ENCODE assay signal across 18 cellular contexts in genomic region chr6:158109744-158110143, GRCh38. TPM values are rescaled to one million over a fixed set of nuclear protein-coding genes. Genes with fewer than 3 reads are reported as not detected.
DNase-seq lines count a peak whose midpoint lies in the region; ATAC-seq and TF ChIP-seq lines count a peak whose summit lies in the region.
"Had no signal": no experiment of that assay in that cellular context is flagged by ENCODE, and none has a peak within 500 bp of the region (broad histone marks: within the 10 kb centered on the region; RNA-seq: fewer than 3 reads in every experiment).

No MANE protein-coding gene starts in this region.

- H3K27me3 ChIP-seq in stomach, result no peaks in the 10 kb centered on the region

- no peak for ATAC-seq in activated CD8-positive, alpha-beta T cell treated with anti-CD3 and anti-CD28 coated beads for 36 hours
- ATAC-seq in activated CD8-positive, alpha-beta T cell treated with anti-CD3 and anti-CD28 coated beads, Interleukin-2, amount 10 ng/mL, durations not matched to agents 7 days and 5 days, result no peak
- ATAC-seq in HG02759 (IDR thresholded peaks at IDR 0.05; ENCODE audit: unreplicated experiment), result no peak

- no peaks in the 10 kb centered on the region for H3K9me3 Mint-ChIP-seq in activated CD8-positive, alpha-beta T cell treated with anti-CD3 and anti-CD28 coated beads for 36 hours
- H3K9me3 Mint-ChIP-seq in activated CD8-positive, alpha-beta T cell treated with anti-CD3 and anti-CD28 coated beads, Interleukin-2, amount 10 ng/mL, durations not matched to agents 7 days and 5 days (ENCODE audit: insufficient read depth), result no peaks in the 10 kb centered on the region
- H3K9me3 Mint-ChIP-seq in activated T-helper 2 cell treated with anti-CD3 and anti-CD28 coated beads, Interferon-gamma antibody, Interleukin-2, Interleukin-4, amounts not matched to agents 10 μg/mL and 5 μg/mL and 100 μg/mL, durations not matched to agents 14 hours and 24 hours and 36 hours, result no peaks in the 10 kb centered on the region
- H3K9me3 Mint-ChIP-seq: H9 had no signal

- H3K4me3 Mint-ChIP-seq in activated CD8-positive, alpha-beta T cell treated with anti-CD3 and anti-CD28 coated beads for 36 hours, result no peak overlapping the region
- no peak overlapping the region for H3K4me3 Mint-ChIP-seq in activated CD8-positive, alpha-beta T cell treated with anti-CD3 and anti-CD28 coated beads, Interleukin-2, amount 10 ng/mL, durations not matched to agents 7 days and 5 days
- H3K4me3 Mint-ChIP-seq in activated T-helper 2 cell treated with anti-CD3 and anti-CD28 coated beads, Interferon-gamma antibody, Interleukin-2, Interleukin-4, amounts not matched to agents 10 μg/mL and 5 μg/mL and 100 μg/mL, durations not matched to agents 14 hours and 24 hours and 36 hours (ENCODE audit: low read depth), result no peak overlapping the region
- H3K4me3 Mint-ChIP-seq: H9 had no signal

- H3K4me3 ChIP-seq in fibroblast of pulmonary artery (replicated peaks; ENCODE audit: low read depth, low read length) (no peak overlapping the region), stomach (no peak overlapping the region)

- H3K4me1 ChIP-seq in stomach, result no peaks in the 10 kb centered on the region

- TF ChIP-seq EP300 in stomach (IDR thresholded peaks at IDR 0.05), result no peak

- CTCF ChIA-PET in activated CD8-positive, alpha-beta T cell treated with anti-CD3 and anti-CD28 coated beads for 36 hours (lab: Charles Lee), result interaction anchor here (0.9 kb wide), 1 partner anchor 236 kb away, joined by 3 read pairs; no protein-coding TSS in a partner anchor
- CTCF ChIA-PET in activated CD8-positive, alpha-beta T cell treated with anti-CD3 and anti-CD28 coated beads, Interleukin-2, amount 10 ng/mL, durations not matched to agents 7 days and 5 days (lab: Charles Lee), result interaction anchor here (1.4 kb wide), 1 partner anchor 84 kb away, joined by 3 read pairs; no protein-coding TSS in a partner anchor

- 71 to 99% (median 94%) methylated on average over 2 of the region's 2 CpGs for WGBS in stomach, 5 donors

- no peak for TF ChIP-seq POLR2A in stomach (IDR thresholded peaks at IDR 0.05)

- TF ChIP-seq CTCF in activated CD8-positive, alpha-beta T cell treated with anti-CD3 and anti-CD28 coated beads for 36 hours (IDR thresholded peaks at IDR 0.05), result no peak
- TF ChIP-seq CTCF in fibroblast of pulmonary artery (IDR thresholded peaks at IDR 0.05; ENCODE audit: low read length, missing control alignments) (no peak), stomach (IDR thresholded peaks at IDR 0.05) (no peak)

- H3K36me3 Mint-ChIP-seq in activated CD8-positive, alpha-beta T cell treated with anti-CD3 and anti-CD28 coated beads for 36 hours (ENCODE audit: low read depth), result peaks cover 16% of the 10 kb centered on the region
- H3K36me3 Mint-ChIP-seq in activated CD8-positive, alpha-beta T cell treated with anti-CD3 and anti-CD28 coated beads, Interleukin-2, amount 10 ng/mL, durations not matched to agents 7 days and 5 days (ENCODE audit: low read depth), result peaks cover 17% of the 10 kb centered on the region
- peaks cover 24% of the 10 kb centered on the region for H3K36me3 Mint-ChIP-seq in activated T-helper 2 cell treated with anti-CD3 and anti-CD28 coated beads, Interferon-gamma antibody, Interleukin-2, Interleukin-4, amounts not matched to agents 10 μg/mL and 5 μg/mL and 100 μg/mL, durations not matched to agents 14 hours and 24 hours and 36 hours (ENCODE audit: low read depth)

- no peaks in the 10 kb centered on the region for H3K27me3 Mint-ChIP-seq in activated CD8-positive, alpha-beta T cell treated with anti-CD3 and anti-CD28 coated beads for 36 hours
- H3K27me3 Mint-ChIP-seq in activated CD8-positive, alpha-beta T cell treated with anti-CD3 and anti-CD28 coated beads, Interleukin-2, amount 10 ng/mL, durations not matched to agents 7 days and 5 days (ENCODE audit: low read depth), result no peaks in the 10 kb centered on the region
- H3K27me3 Mint-ChIP-seq in activated T-helper 2 cell treated with anti-CD3 and anti-CD28 coated beads, Interferon-gamma antibody, Interleukin-2, Interleukin-4, amounts not matched to agents 10 μg/mL and 5 μg/mL and 100 μg/mL, durations not matched to agents 14 hours and 24 hours and 36 hours (ENCODE audit: low read depth), result no peaks in the 10 kb centered on the region

- peaks cover 0 to 63% (median 53%) of the 10 kb centered on the region in 4 donors for H3K36me3 ChIP-seq in stomach

- POLR2A ChIA-PET in activated CD8-positive, alpha-beta T cell treated with anti-CD3 and anti-CD28 coated beads for 36 hours (lab: Charles Lee), result no interaction called here
- POLR2A ChIA-PET in activated CD8-positive, alpha-beta T cell treated with anti-CD3 and anti-CD28 coated beads, Interleukin-2, amount 10 ng/mL, durations not matched to agents 7 days and 5 days (lab: Charles Lee), result no interaction called here

- no peaks in the 10 kb centered on the region for H3K4me1 Mint-ChIP-seq in activated CD8-positive, alpha-beta T cell treated with anti-CD3 and anti-CD28 coated beads for 36 hours (ENCODE audit: low read depth)
- H3K4me1 Mint-ChIP-seq in activated CD8-positive, alpha-beta T cell treated with anti-CD3 and anti-CD28 coated beads, Interleukin-2, amount 10 ng/mL, durations not matched to agents 7 days and 5 days (ENCODE audit: low read depth), result no peaks in the 10 kb centered on the region
- peaks cover 4% of the 10 kb centered on the region for H3K4me1 Mint-ChIP-seq in activated T-helper 2 cell treated with anti-CD3 and anti-CD28 coated beads, Interferon-gamma antibody, Interleukin-2, Interleukin-4, amounts not matched to agents 10 μg/mL and 5 μg/mL and 100 μg/mL, durations not matched to agents 14 hours and 24 hours and 36 hours (ENCODE audit: low read depth)
- H3K4me1 Mint-ChIP-seq: H9 had no signal

- H3K9me3 ChIP-seq in stomach, result no peaks in the 10 kb centered on the region

- no peak for DNase-seq in activated CD8-positive, alpha-beta T cell treated with anti-CD3 and anti-CD28 coated beads for 36 hours
- DNase-seq in activated CD8-positive, alpha-beta T cell treated with anti-CD3 and anti-CD28 coated beads, Interleukin-2, amount 10 ng/mL, durations not matched to agents 7 days and 5 days, result no peak
- peak; percentile 79 for DNase-seq in OCI-M1 (lab: John Stamatoyannopoulos, UW)
- peak; percentile 12 for DNase-seq in fibroblast of pulmonary artery (ENCODE audit: low read depth)
- DNase-seq in activated T-helper 2 cell treated with anti-CD3 and anti-CD28 coated beads, Interferon-gamma antibody, Interleukin-2, Interleukin-4, amounts not matched to agents 10 μg/mL and 5 μg/mL and 100 μg/mL, durations not matched to agents 14 hours and 24 hours and 36 hours (ENCODE audit: low spot score), result no peak
- no peak for DNase-seq in stomach
- DNase-seq in DMS153 (lab: John Stamatoyannopoulos, UW), result no peak
- DNase-seq: 8988T, COR-L47, DMS53, H9, NCI-H1105, NCI-H1930, NCI-H2171, NCI-H774, SHP77 treated with DMSO at 0.1 percent for 48 hours had no signal

- peak overlapping the region; percentile 10 for H3K27ac Mint-ChIP-seq in activated CD8-positive, alpha-beta T cell treated with anti-CD3 and anti-CD28 coated beads for 36 hours
- no peak overlapping the region for H3K27ac Mint-ChIP-seq in activated CD8-positive, alpha-beta T cell treated with anti-CD3 and anti-CD28 coated beads, Interleukin-2, amount 10 ng/mL, durations not matched to agents 7 days and 5 days
- no peak overlapping the region for H3K27ac Mint-ChIP-seq in activated T-helper 2 cell treated with anti-CD3 and anti-CD28 coated beads, Interferon-gamma antibody, Interleukin-2, Interleukin-4, amounts not matched to agents 10 μg/mL and 5 μg/mL and 100 μg/mL, durations not matched to agents 14 hours and 24 hours and 36 hours
- H3K27ac Mint-ChIP-seq: H9 had no signal

- no peak overlapping the region for H3K27ac ChIP-seq in stomach
- H3K27ac ChIP-seq: C4-2B had no signal

- intact Hi-C loops in activated CD8-positive, alpha-beta T cell treated with anti-CD3 and anti-CD28 coated beads for 36 hours (cut with micrococcal nuclease), result no loop called here
- intact Hi-C loops in activated T-helper 2 cell treated with anti-CD3 and anti-CD28 coated beads, Interferon-gamma antibody, Interleukin-2, Interleukin-4, amounts not matched to agents 10 μg/mL and 5 μg/mL and 100 μg/mL, durations not matched to agents 14 hours and 24 hours and 36 hours (cut with micrococcal nuclease), result no loop called here
- intact Hi-C loops in stomach (cut with DNase I; ENCODE audit: low total_unique reads), result no loop called here

RNA-seq across cellular contexts. Expression of gene SERAC1, which starts 58.3 kb away (rescaled TPM):
- 1 to 10 TPM; 4.2 to 5.4 TPM for total RNA-seq in activated CD8-positive, alpha-beta T cell treated with anti-CD3 and anti-CD28 coated beads for 36 hours
- 1 to 10 TPM; 5.2 to 5.7 TPM for total RNA-seq in activated CD8-positive, alpha-beta T cell treated with anti-CD3 and anti-CD28 coated beads, Interleukin-2, amount 10 ng/mL, durations not matched to agents 7 days and 5 days
- total RNA-seq in activated T-helper 2 cell treated with anti-CD3 and anti-CD28 coated beads, Interferon-gamma antibody, Interleukin-2, Interleukin-4, amounts not matched to agents 10 μg/mL and 5 μg/mL and 100 μg/mL, durations not matched to agents 14 hours and 24 hours and 36 hours, result 5.4 and 6.6 TPM in 2 replicates
- 10 to 100 TPM in 3 of 5 donors, 1 to 10 TPM in 1, under 1 TPM in 1; 0.58 to 27.2 (median 12.3) TPM for total RNA-seq in stomach
- 1 to 10 TPM; 4.0 to 4.6 (median 4.1) TPM for polyA plus RNA-seq in stomach

RNA-seq across cellular contexts. Expression of gene GTF2H5, which starts 58.4 kb away (rescaled TPM):
- total RNA-seq in activated CD8-positive, alpha-beta T cell treated with anti-CD3 and anti-CD28 coated beads for 36 hours, result 10 to 100 TPM; 22.9 to 23.2 TPM
- 10 to 100 TPM; 19.6 to 19.8 TPM for total RNA-seq in activated CD8-positive, alpha-beta T cell treated with anti-CD3 and anti-CD28 coated beads, Interleukin-2, amount 10 ng/mL, durations not matched to agents 7 days and 5 days
- 28.7 and 30.3 TPM in 2 replicates for total RNA-seq in activated T-helper 2 cell treated with anti-CD3 and anti-CD28 coated beads, Interferon-gamma antibody, Interleukin-2, Interleukin-4, amounts not matched to agents 10 μg/mL and 5 μg/mL and 100 μg/mL, durations not matched to agents 14 hours and 24 hours and 36 hours
- 10 to 100 TPM in 2 of 5 donors, 1 to 10 TPM in 2, under 1 TPM in 1; 0.72 to 25.8 (median 5.0) TPM for total RNA-seq in stomach
- polyA plus RNA-seq in stomach, result 1 to 10 TPM; 5.3 to 9.8 (median 7.0) TPM

Comparison
In these comparisons a context has a peak if more than half of its experiments do, and no peak if none do; other contexts are left out.
1. DNase-seq: peak in OCI-M1 (single experiment) and fibroblast of pulmonary artery (single experiment); none in activated CD8-positive, alpha-beta T cell treated with anti-CD3 and anti-CD28 coated beads for 36 hours (single experiment), activated CD8-positive, alpha-beta T cell treated with anti-CD3 and anti-CD28 coated beads, Interleukin-2, amount 10 ng/mL, durations not matched to agents 7 days and 5 days (single experiment), activated T-helper 2 cell treated with anti-CD3 and anti-CD28 coated beads, Interferon-gamma antibody, Interleukin-2, Interleukin-4, amounts not matched to agents 10 μg/mL and 5 μg/mL and 100 μg/mL, durations not matched to agents 14 hours and 24 hours and 36 hours (single experiment), stomach (single experiment) and DMS153 (single experiment).